ENCODE assay signal across 8 cellular contexts in genomic region chr2:219294356-219295351, GRCh38. TPM values are rescaled to one million over a fixed set of nuclear protein-coding genes. Genes with fewer than 3 reads are reported as not detected.
A peak's percentile ranks its signal among the peaks of the same experiment; 100 is the strongest.
DNase-seq lines count a peak whose midpoint lies in the region; ATAC-seq and TF ChIP-seq lines count a peak whose summit lies in the region.

No MANE protein-coding gene starts in this region.

- ATAC-seq in GM18873 (IDR thresholded peaks at IDR 0.05; ENCODE audit: low FRiP score, unreplicated experiment), result peak; percentile 82
- peak; percentile 85 for ATAC-seq in HG03108 (IDR thresholded peaks at IDR 0.05; ENCODE audit: unreplicated experiment)

- peak; percentile 73 for TF ChIP-seq CTCF in AG10803 (conservative IDR thresholded peaks at IDR 0.05; ENCODE audit: low read length)

- DNase-seq in AG10803 (ENCODE audit: low read depth), result peak; percentile 66
- peak; percentile 70 to 94 for DNase-seq in NCI-H526 (lab: John Stamatoyannopoulos, UW)
- peak; percentile 84 to 85 for DNase-seq in activated CD4-positive, alpha-beta T cell treated with anti-CD3 and anti-CD28 coated beads, Interleukin-2, amount 50 U/mL, for 4 hours
- peak; percentile 92 for DNase-seq in ecto neural progenitor cell (ENCODE audit: low spot score)
- peak; percentile 83 to 90 for DNase-seq in lung microvascular endothelial cell (ENCODE audit: low read depth in 2 of 2)
- DNase-seq in stimulated activated CD4-positive, alpha-beta T cell treated with anti-CD3 and anti-CD28 coated beads, TNF-alpha, amount 100 ng/mL, for 48 hours (ENCODE audit: low read depth in 3 of 3), result peak; percentile 81 to 85 (median 82)

- peak overlapping the region; percentile 57 for H3K4me3 ChIP-seq in AG10803 (ENCODE audit: low read length)

RNA-seq across cellular contexts. Expression of gene PTPRN, which starts 14.5 kb away (rescaled TPM):
- total RNA-seq in lung microvascular endothelial cell, result not detected in 2 replicates

RNA-seq across cellular contexts. Expression of gene DNAJB2, which starts 15.5 kb away (rescaled TPM):
- total RNA-seq in lung microvascular endothelial cell, result 15.0 and 28.0 TPM in 2 replicates

RNA-seq across cellular contexts. Expression of gene RESP18, which starts 37.9 kb away (rescaled TPM):
- not detected in 2 replicates for total RNA-seq in lung microvascular endothelial cell

RNA-seq across cellular contexts. Expression of gene TUBA4A, which starts 40.9 kb away (rescaled TPM):
- total RNA-seq in lung microvascular endothelial cell, result 9.5 and 12.9 TPM in 2 replicates

RNA-seq across cellular contexts. Expression of gene TUBA4B, which starts 41.6 kb away (rescaled TPM):
- total RNA-seq in lung microvascular endothelial cell, result not detected in 2 replicates

Comparison
In these comparisons a context has a peak if more than half of its experiments do, and no peak if none do; other contexts are left out.
1. Peak in every context shown above with its lines: DNase-seq, ATAC-seq and H3K4me3 ChIP-seq.